In genomic region chr1:43768168-43768567, GRCh38 we compare ENCODE assay signal across 22 cellular contexts.
"Had no signal": no experiment of that assay in that cellular context is flagged by ENCODE, and none has a peak within 500 bp of the region (broad histone marks: within the 10 kb centered on the region; RNA-seq: fewer than 3 reads in every experiment).

No MANE protein-coding gene starts in this region.

- H3K4me3 ChIP-seq: Peyer's patch had no signal

- H3K27ac ChIP-seq: brain microvascular endothelial cell, Peyer's patch had no signal

- DNase-seq: activated B cell treated with CpG ODN at 0.5 μM for 24 hours; activated CD4-positive, alpha-beta T cell treated with anti-CD3 and anti-CD28 coated beads for 1 hour; activated CD4-positive, alpha-beta T cell treated with anti-CD3 and anti-CD28 coated beads, Interleukin-2, amount 10 ng/mL, durations not matched to agents 24 days and 14 days; activated CD4-positive, alpha-beta T cell treated with anti-CD3 and anti-CD28 coated beads, Interleukin-2, amount 50 U/mL, for 48 hours; activated CD8-positive, alpha-beta memory T cell treated with anti-CD3 and anti-CD28 coated beads, Interleukin-2, amount 10 ng/mL, durations not matched to agents 7 days and 5 days; activated effector memory CD4-positive, alpha-beta T cell treated with anti-CD3 and anti-CD28 coated beads, Interleukin-2, amount 50 U/mL, for 16 hours; activated naive CD4-positive, alpha-beta T cell treated with Interleukin-2 at 50 U/mL for 16 hours; activated T-cell treated with anti-CD3 and anti-CD28 coated beads, Interleukin-2, amount 50 U/mL, for 24 hours; amygdala; brain microvascular endothelial cell; cerebellar nuclear complex; NCI-H1048; NCI-H1436; NCI-H187; NCI-H2081; NCI-H510A treated with DMSO at 0.1 percent for 48 hours; NCI-H69; NK-92 treated with Interleukin-12 subunit alpha and Interleukin-12 subunit beta, amount 100 ng/mL, for 24 hours; Peyer's patch; SHP77 treated with DMSO at 0.1 percent for 48 hours; T-helper 17 cell; T-helper 9 cell had no signal

- ATAC-seq: activated CD8-positive, alpha-beta memory T cell treated with anti-CD3 and anti-CD28 coated beads, Interleukin-2, amount 10 ng/mL, durations not matched to agents 7 days and 5 days; T-helper 17 cell had no signal

- H3K27me3 ChIP-seq: brain microvascular endothelial cell, Peyer's patch had no signal

- H3K9me3 ChIP-seq: Peyer's patch had no signal

- H3K4me1 ChIP-seq: Peyer's patch had no signal

- H3K36me3 ChIP-seq: brain microvascular endothelial cell, Peyer's patch had no signal
